Comparison of ENCODE assay signal across 8 cellular contexts in genomic region chr11:64358907-64359711, GRCh38. TPM values are rescaled to one million over a fixed set of nuclear protein-coding genes. Genes with fewer than 3 reads are reported as not detected.
A peak's percentile ranks its signal among the peaks of the same experiment; 100 is the strongest.
DNase-seq lines count a peak whose midpoint lies in the region; ATAC-seq, FAIRE-seq and TF ChIP-seq lines count a peak whose summit lies in the region.

Gene RPS6KA4 (plus strand): TSS chr11:64359162. CDS start chr11:64359236, 74 bp downstream.

- H3K36me3 Mint-ChIP-seq in HFFc6 (ENCODE audit: low read depth): peaks cover 11% of the 10 kb centered on the region
- peaks cover under 1% of the 10 kb centered on the region for H3K36me3 Mint-ChIP-seq in activated naive CD4-positive, alpha-beta T cell treated with anti-CD3 and anti-CD28 coated beads, Interleukin-2, amount 50 U/mL, for 24 hours
- no peaks in the 10 kb centered on the region for H3K36me3 Mint-ChIP-seq in natural killer cell treated with Interleukin-12 subunit alpha and Interleukin-12 subunit beta and Interleukin-15 and Interleukin-18, amount 100 ng/mL, for 72 hours

- peak; percentile 90 to 92 for ATAC-seq in natural killer cell treated with Interleukin-12 subunit alpha and Interleukin-12 subunit beta and Interleukin-15 and Interleukin-18, amount 100 ng/mL, for 72 hours
- no peak for ATAC-seq in GM18870 (IDR thresholded peaks at IDR 0.05; ENCODE audit: unreplicated experiment)

- no peak for TF ChIP-seq CTCF in GM10266 (IDR thresholded peaks at IDR 0.05; ENCODE audit: control insufficient read depth, insufficient read depth, low read depth, missing control alignments)
- TF ChIP-seq CTCF in HFFc6 (IDR thresholded peaks at IDR 0.05): no peak
- no peak for TF ChIP-seq CTCF in OCI-LY3 (IDR thresholded peaks at IDR 0.05; ENCODE audit: low read depth, low read length)
- no peak for TF ChIP-seq CTCF in transverse colon (IDR thresholded peaks at IDR 0.05)

- peak within 1 kb of the TSS; percentile 91; the same call in 1 of the 2 replicates for H2AFZ ChIP-seq in OCI-LY3 (ENCODE audit: low read depth, low read length)

- peaks cover 27% of the 10 kb centered on the region for H3K36me3 ChIP-seq in OCI-LY3 (replicated peaks; ENCODE audit: low read depth, low read length)
- H3K36me3 ChIP-seq in transverse colon: peaks cover 0 to 11% (median 3%) of the 10 kb centered on the region in 4 donors

- H3K9me3 ChIP-seq in OCI-LY3 (ENCODE audit: insufficient read depth, low read length) (no peaks in the 10 kb centered on the region), transverse colon (no peaks in the 10 kb centered on the region)

- H3K27me3 ChIP-seq in OCI-LY3 (ENCODE audit: low read depth, low read length) (no peaks in the 10 kb centered on the region), transverse colon (no peaks in the 10 kb centered on the region)

- H3K4me2 ChIP-seq in OCI-LY3 (ENCODE audit: low read length): peak within 1 kb of the TSS; percentile 98

- no peaks in the 10 kb centered on the region for H4K20me1 ChIP-seq in OCI-LY3 (ENCODE audit: insufficient read depth, low read length)

- peaks cover 2% of the 10 kb centered on the region; the same call in 1 of the 2 replicates for H3K27me3 Mint-ChIP-seq in HFFc6 (ENCODE audit: insufficient read depth)
- H3K27me3 Mint-ChIP-seq in activated naive CD4-positive, alpha-beta T cell treated with anti-CD3 and anti-CD28 coated beads, Interleukin-2, amount 50 U/mL, for 24 hours: no peaks in the 10 kb centered on the region
- H3K27me3 Mint-ChIP-seq in natural killer cell treated with Interleukin-12 subunit alpha and Interleukin-12 subunit beta and Interleukin-15 and Interleukin-18, amount 100 ng/mL, for 72 hours: no peaks in the 10 kb centered on the region

- peak; percentile 96 for DNase-seq in GM10266 (ENCODE audit: extremely low spot score)
- DNase-seq in HFFc6: peak; percentile 45
- peak; percentile 93 to 94 for DNase-seq in frontal cortex (ENCODE audit: low spot score in 2 of 2)
- peak; percentile 78 for DNase-seq in natural killer cell treated with Interleukin-12 subunit alpha and Interleukin-12 subunit beta and Interleukin-15 and Interleukin-18, amount 100 ng/mL, for 72 hours (ENCODE audit: low spot score)
- peak; percentile 73 for DNase-seq in transverse colon

- no peak for FAIRE-seq in frontal cortex (lab: Jason Lieb, UNC)

- 0 to 1% methylated on average over 1 to 26 of the region's 70 CpGs for WGBS in transverse colon (ENCODE audit: low coverage in 1 of 2), 2 donors

- in situ Hi-C loops in transverse colon (cut with MboI; ENCODE audit: low pct_ligation_motif_present in 1 of 4, low pct_unique_long_range_greater_than_20kb in 1 of 4, low sequenced_read_pairs in 3 of 4): no loop called here

- H3K4me1 Mint-ChIP-seq in HFFc6 (ENCODE audit: low read depth): peaks cover 29% of the 10 kb centered on the region
- H3K4me1 Mint-ChIP-seq in activated naive CD4-positive, alpha-beta T cell treated with anti-CD3 and anti-CD28 coated beads, Interleukin-2, amount 50 U/mL, for 24 hours: peaks cover 34% of the 10 kb centered on the region
- H3K4me1 Mint-ChIP-seq in natural killer cell treated with Interleukin-12 subunit alpha and Interleukin-12 subunit beta and Interleukin-15 and Interleukin-18, amount 100 ng/mL, for 72 hours (ENCODE audit: low read depth in 2 of 2): peaks cover 16 to 18% of the 10 kb centered on the region in 2 donors

- peaks cover 7% of the 10 kb centered on the region for H3K79me2 ChIP-seq in OCI-LY3 (ENCODE audit: low read length)

- H3K9me3 Mint-ChIP-seq in HFFc6: no peaks in the 10 kb centered on the region
- H3K9me3 Mint-ChIP-seq in activated naive CD4-positive, alpha-beta T cell treated with anti-CD3 and anti-CD28 coated beads, Interleukin-2, amount 50 U/mL, for 24 hours: no peaks in the 10 kb centered on the region
- H3K9me3 Mint-ChIP-seq in natural killer cell treated with Interleukin-12 subunit alpha and Interleukin-12 subunit beta and Interleukin-15 and Interleukin-18, amount 100 ng/mL, for 72 hours: no peaks in the 10 kb centered on the region

- peak within 1 kb of the TSS; percentile 22; the same call in 1 of the 2 replicates for H3K27ac ChIP-seq in OCI-LY3 (ENCODE audit: low read length)
- H3K27ac ChIP-seq in transverse colon: peak within 1 kb of the TSS; percentile 82 to 92 (median 88)

- peak within 1 kb of the TSS; percentile 91 for H3K4me3 ChIP-seq in OCI-LY3 (ENCODE audit: low read length)
- peak within 1 kb of the TSS; percentile 58 to 99 (median 74) for H3K4me3 ChIP-seq in transverse colon

- peak within 1 kb of the TSS; percentile 86 for H3K9ac ChIP-seq in OCI-LY3 (ENCODE audit: low read length)

- TF ChIP-seq POLR2A in transverse colon (IDR thresholded peaks at IDR 0.05): peak; percentile 42

- H3K27ac Mint-ChIP-seq in HFFc6: peak within 1 kb of the TSS; percentile 88
- peak within 1 kb of the TSS; percentile 73 for H3K27ac Mint-ChIP-seq in activated naive CD4-positive, alpha-beta T cell treated with anti-CD3 and anti-CD28 coated beads, Interleukin-2, amount 50 U/mL, for 24 hours
- peak within 1 kb of the TSS; percentile 36 to 78 for H3K27ac Mint-ChIP-seq in natural killer cell treated with Interleukin-12 subunit alpha and Interleukin-12 subunit beta and Interleukin-15 and Interleukin-18, amount 100 ng/mL, for 72 hours

- intact Hi-C loops in transverse colon (cut with DNase I; ENCODE audit: low total_unique reads): no loop called here

- H3K4me1 ChIP-seq in OCI-LY3 (ENCODE audit: low read length): peaks cover 52% of the 10 kb centered on the region
- H3K4me1 ChIP-seq in transverse colon: peaks cover 21 to 41% (median 36%) of the 10 kb centered on the region in 4 donors

- TF ChIP-seq EP300 in transverse colon (IDR thresholded peaks at IDR 0.05; ENCODE audit: low read depth): no peak

- peak within 1 kb of the TSS; percentile 92 for H3K4me3 Mint-ChIP-seq in HFFc6
- peak within 1 kb of the TSS; percentile 84 for H3K4me3 Mint-ChIP-seq in activated naive CD4-positive, alpha-beta T cell treated with anti-CD3 and anti-CD28 coated beads, Interleukin-2, amount 50 U/mL, for 24 hours
- H3K4me3 Mint-ChIP-seq in natural killer cell treated with Interleukin-12 subunit alpha and Interleukin-12 subunit beta and Interleukin-15 and Interleukin-18, amount 100 ng/mL, for 72 hours: peak within 1 kb of the TSS; percentile 90

RNA-seq across cellular contexts. Expression of gene RPS6KA4, which starts in this region (rescaled TPM):
- 10 to 100 TPM; 42.9 to 63.4 (median 56.6) TPM for total RNA-seq in HFFc6 (2021; fragmentation: NEBNext Ultra II Directional; extraction: Animal tissue kit (Norgen Biotek cat#: 25700))
- total RNA-seq in frontal cortex: 9.4 TPM
- 10 to 100 TPM; 20.7 to 29.5 TPM for total RNA-seq in natural killer cell treated with Interleukin-12 subunit alpha and Interleukin-12 subunit beta and Interleukin-15 and Interleukin-18, amount 100 ng/mL, for 72 hours
- 10 to 100 TPM; 14.5 to 86.0 (median 34.5) TPM for total RNA-seq in transverse colon

Comparison
In these comparisons a context has a peak if more than half of its experiments do, and no peak if none do; other contexts are left out.
1. DNase-seq: peak in every context shown above with its lines; median percentile 96 in GM10266; 94 in frontal cortex; 78 in natural killer cell treated with Interleukin-12 subunit alpha and Interleukin-12 subunit beta and Interleukin-15 and Interleukin-18, amount 100 ng/mL, for 72 hours; 73 in transverse colon; 45 in HFFc6.